Comparison of ENCODE assay signal across 11 cellular contexts in genomic region chr1:41742219-41742618, GRCh38.
DNase-seq lines count a peak whose midpoint lies in the region; ATAC-seq and FAIRE-seq lines count a peak whose summit lies in the region.
"Had no signal": no experiment of that assay in that cellular context is flagged by ENCODE, and none has a peak within 500 bp of the region (broad histone marks: within the 10 kb centered on the region; RNA-seq: fewer than 3 reads in every experiment).

No MANE protein-coding gene starts in this region.

- no peak for FAIRE-seq in GM19239 (lab: Jason Lieb, UNC)

- H3K9me3 Mint-ChIP-seq in activated T-cell treated with anti-CD3 and anti-CD28 coated beads, Interleukin-2, amount 50 U/mL, for 24 hours, result no peaks in the 10 kb centered on the region
- no peaks in the 10 kb centered on the region for H3K9me3 Mint-ChIP-seq in stimulated activated effector memory CD8-positive, alpha-beta T cell treated with anti-CD3 and anti-CD28 coated beads, Interleukin-12 subunit alpha, Interleukin-12 subunit beta, amount 100 ng/mL, for 72 hours
- H3K9me3 Mint-ChIP-seq: naive thymus-derived CD8-positive, alpha-beta T cell had no signal

- no peaks in the 10 kb centered on the region for H3K27me3 Mint-ChIP-seq in activated T-cell treated with anti-CD3 and anti-CD28 coated beads, Interleukin-2, amount 50 U/mL, for 24 hours
- H3K27me3 Mint-ChIP-seq: naive thymus-derived CD8-positive, alpha-beta T cell had no signal

- H3K4me3 Mint-ChIP-seq in activated T-cell treated with anti-CD3 and anti-CD28 coated beads, Interleukin-2, amount 50 U/mL, for 24 hours, result peak overlapping the region; percentile 0
- H3K4me3 Mint-ChIP-seq in stimulated activated effector memory CD8-positive, alpha-beta T cell treated with anti-CD3 and anti-CD28 coated beads, Interleukin-12 subunit alpha, Interleukin-12 subunit beta, amount 100 ng/mL, for 72 hours, result peak overlapping the region; percentile 71
- H3K4me3 Mint-ChIP-seq: naive thymus-derived CD8-positive, alpha-beta T cell had no signal

- no peak for ATAC-seq in stimulated activated effector memory CD8-positive, alpha-beta T cell treated with anti-CD3 and anti-CD28 coated beads, Interleukin-12 subunit alpha, Interleukin-12 subunit beta, amount 100 ng/mL, for 72 hours
- ATAC-seq: naive thymus-derived CD8-positive, alpha-beta T cell had no signal

- H3K27ac Mint-ChIP-seq in activated T-cell treated with anti-CD3 and anti-CD28 coated beads, Interleukin-2, amount 50 U/mL, for 24 hours, result peak overlapping the region; percentile 99
- H3K27ac Mint-ChIP-seq in stimulated activated effector memory CD8-positive, alpha-beta T cell treated with anti-CD3 and anti-CD28 coated beads, Interleukin-12 subunit alpha, Interleukin-12 subunit beta, amount 100 ng/mL, for 72 hours, result peak overlapping the region; percentile 97

- peaks cover 100% of the 10 kb centered on the region for H3K4me1 Mint-ChIP-seq in activated T-cell treated with anti-CD3 and anti-CD28 coated beads, Interleukin-2, amount 50 U/mL, for 24 hours (ENCODE audit: low read depth)
- H3K4me1 Mint-ChIP-seq in stimulated activated effector memory CD8-positive, alpha-beta T cell treated with anti-CD3 and anti-CD28 coated beads, Interleukin-12 subunit alpha, Interleukin-12 subunit beta, amount 100 ng/mL, for 72 hours, result peaks cover 94% of the 10 kb centered on the region

- DNase-seq in activated T-cell treated with anti-CD3 and anti-CD28 coated beads, Interleukin-2, amount 50 U/mL, for 24 hours, result no peak
- DNase-seq in activated T-cell treated with anti-CD3 and anti-CD28 coated beads, Interleukin-2, amount 50 U/mL, for 1 hour, result no peak
- DNase-seq in NCI-H774 (lab: John Stamatoyannopoulos, UW), result peak; percentile 91
- peak; percentile 65 for DNase-seq in dermis blood vessel endothelial cell
- DNase-seq in stimulated activated effector memory CD8-positive, alpha-beta T cell treated with anti-CD3 and anti-CD28 coated beads, Interleukin-12 subunit alpha, Interleukin-12 subunit beta, amount 100 ng/mL, for 72 hours (ENCODE audit: low spot score in 2 of 2), result no peak
- DNase-seq in superior temporal gyrus (ENCODE audit: extremely low spot score), result no peak
- DNase-seq in GM19239 (ENCODE audit: insufficient read length, low spot score), result no peak
- DNase-seq in putamen (ENCODE audit: low spot score), result no peak
- DNase-seq: Calu3; naive thymus-derived CD8-positive, alpha-beta T cell; NCI-H526 had no signal

- no peaks in the 10 kb centered on the region for H3K36me3 Mint-ChIP-seq in activated T-cell treated with anti-CD3 and anti-CD28 coated beads, Interleukin-2, amount 50 U/mL, for 24 hours (ENCODE audit: low read depth)
- H3K36me3 Mint-ChIP-seq in stimulated activated effector memory CD8-positive, alpha-beta T cell treated with anti-CD3 and anti-CD28 coated beads, Interleukin-12 subunit alpha, Interleukin-12 subunit beta, amount 100 ng/mL, for 72 hours, result peaks cover 10% of the 10 kb centered on the region
- H3K36me3 Mint-ChIP-seq: naive thymus-derived CD8-positive, alpha-beta T cell had no signal

Comparison
In these comparisons a context has a peak if more than half of its experiments do, and no peak if none do; other contexts are left out.
1. DNase-seq: peak in NCI-H774 (single experiment) and dermis blood vessel endothelial cell (single experiment); none in activated T-cell treated with anti-CD3 and anti-CD28 coated beads, Interleukin-2, amount 50 U/mL, for 24 hours (single experiment), activated T-cell treated with anti-CD3 and anti-CD28 coated beads, Interleukin-2, amount 50 U/mL, for 1 hour (single experiment), stimulated activated effector memory CD8-positive, alpha-beta T cell treated with anti-CD3 and anti-CD28 coated beads, Interleukin-12 subunit alpha, Interleukin-12 subunit beta, amount 100 ng/mL, for 72 hours (0 of 2), superior temporal gyrus (single experiment), GM19239 (single experiment) and putamen (single experiment).